ENCODE assay signal across 18 cellular contexts in genomic region chr14:104190396-104191000, GRCh38. TPM values are rescaled to one million over a fixed set of nuclear protein-coding genes. Genes with fewer than 3 reads are reported as not detected.
DNase-seq lines count a peak whose midpoint lies in the region; ATAC-seq and TF ChIP-seq lines count a peak whose summit lies in the region.
"Had no signal": no experiment of that assay in that cellular context is flagged by ENCODE, and none has a peak within 500 bp of the region (broad histone marks: within the 10 kb centered on the region; RNA-seq: fewer than 3 reads in every experiment).

No MANE protein-coding gene starts in this region.

- H3K4ac ChIP-seq in neuronal stem cell (ENCODE audit: low read length), result no peak overlapping the region

- peak overlapping the region; percentile 16 for H3K9ac ChIP-seq in neuronal stem cell (ENCODE audit: low read depth, low read length, poor library complexity)
- H3K9ac ChIP-seq: BLaER1 treated with 17β-estradiol and CSF1 and Interleukin-3, amounts not matched to agents 10 nM and 100 nM had no signal

- H2AK5ac ChIP-seq in neuronal stem cell (ENCODE audit: low read depth, low read length), result peak overlapping the region; percentile 97

- DNase-seq in GM13977 (ENCODE audit: low spot score), result peak; percentile 16
- DNase-seq in neuronal stem cell (ENCODE audit: low spot score), result no peak
- no peak for DNase-seq in MG63
- DNase-seq in activated CD4-positive, alpha-beta T cell treated with anti-CD3 and anti-CD28 coated beads for 1 hour, result no peak
- DNase-seq: AML-193; Caco-2; Calu3; CD4-positive, alpha-beta T cell; CD8-positive, alpha-beta T cell; DMS79 treated with DMSO at 0.1 percent for 48 hours; GF-D8 had no signal

- H3K79me1 ChIP-seq in neuronal stem cell (ENCODE audit: low read depth, low read length), result peaks cover 3% of the 10 kb centered on the region

- no peak for ATAC-seq in HG03378 (IDR thresholded peaks at IDR 0.05; ENCODE audit: unreplicated experiment)
- no peak for ATAC-seq in GM21619 (IDR thresholded peaks at IDR 0.05; ENCODE audit: unreplicated experiment)
- ATAC-seq: A549; CD8-positive, alpha-beta T cell had no signal

- H3K27me3 ChIP-seq in neuronal stem cell (ENCODE audit: control insufficient read depth in 3 of 3, insufficient read depth in 3 of 3, low read depth in 1 of 3, low read length in 3 of 3) (peaks cover 0 to 54% (median 0%) of the 10 kb centered on the region in 3 experiments), MG63 (no peaks in the 10 kb centered on the region)
- H3K27me3 ChIP-seq: BLaER1 treated with 17β-estradiol and CSF1 and Interleukin-3, amounts not matched to agents 10 nM and 100 nM had no signal

- H2BK12ac ChIP-seq in neuronal stem cell (ENCODE audit: low read length), result peak overlapping the region; percentile 41

- H2BK120ac ChIP-seq in neuronal stem cell (ENCODE audit: low read depth, low read length), result no peak overlapping the region

- no peaks in the 10 kb centered on the region for H3K36me3 ChIP-seq in HEK293 (ENCODE audit: control insufficient read depth in 2 of 2, insufficient read depth in 1 of 2, low read length in 2 of 2)
- no peaks in the 10 kb centered on the region for H3K36me3 ChIP-seq in neuronal stem cell (replicated peaks in 1 of 2; ENCODE audit: control insufficient read depth in 2 of 2, insufficient read depth in 2 of 2, low read length in 2 of 2)
- H3K36me3 ChIP-seq in MG63, result no peaks in the 10 kb centered on the region
- H3K36me3 ChIP-seq: BLaER1 treated with 17β-estradiol and CSF1 and Interleukin-3, amounts not matched to agents 10 nM and 100 nM had no signal

- H3K27ac ChIP-seq in HEK293 (ENCODE audit: extremely low read depth, low read depth, low read length), result no peak overlapping the region
- no peak overlapping the region for H3K27ac ChIP-seq in neuronal stem cell (replicated peaks; ENCODE audit: low read length)
- H3K27ac ChIP-seq: A549; BLaER1 treated with 17β-estradiol and CSF1 and Interleukin-3, amounts not matched to agents 10 nM and 100 nM; C4-2B had no signal

- H4K91ac ChIP-seq in neuronal stem cell (ENCODE audit: low read depth, low read length, poor library complexity), result no peak overlapping the region

- H3K4me1 ChIP-seq in HEK293 (ENCODE audit: control insufficient read depth, insufficient read depth, low read length) (no peaks in the 10 kb centered on the region), neuronal stem cell (ENCODE audit: control insufficient read depth in 2 of 2, insufficient read depth in 1 of 2, low read depth in 1 of 2, low read length in 2 of 2) (peaks cover 0 to 4% of the 10 kb centered on the region in 2 donors)
- H3K4me1 ChIP-seq: A549, Caco-2 had no signal

- no CpG with 5 or more reads among the region's 12 CpGs for WGBS in neuronal stem cell (ENCODE audit: extremely low coverage in 2 of 2, insufficient read length in 2 of 2, insufficient replicate concordance in 1 of 2), 2 donors

- H3K4me2 ChIP-seq in neuronal stem cell (ENCODE audit: insufficient read depth, low read length, poor library complexity, severe bottlenecking), result no peak overlapping the region
- H3K4me2 ChIP-seq: A549; BLaER1 treated with 17β-estradiol and CSF1 and Interleukin-3, amounts not matched to agents 10 nM and 100 nM had no signal

- in situ Hi-C loops in GM13977 (cut with MboI; ENCODE audit: low pct_unique_long_range_greater_than_20kb, low sequenced_read_pairs, unreplicated experiment), result no loop called here

- H3K9me3 ChIP-seq in HEK293 (ENCODE audit: control insufficient read depth, insufficient read depth, low read depth, low read length) (no peaks in the 10 kb centered on the region), neuronal stem cell (replicated peaks in 1 of 2; ENCODE audit: control insufficient read depth in 2 of 2, insufficient read depth in 1 of 2, low read depth in 1 of 2, low read length in 2 of 2) (peaks cover 0 to 4% of the 10 kb centered on the region in 2 donors), MG63 (no peaks in the 10 kb centered on the region)
- H3K9me3 ChIP-seq: A549; BLaER1 treated with 17β-estradiol and CSF1 and Interleukin-3, amounts not matched to agents 10 nM and 100 nM; Caco-2 had no signal

- H3K4me3 ChIP-seq in HEK293 (ENCODE audit: low read depth, low read length) (no peak overlapping the region), neuronal stem cell (ENCODE audit: low read length in 2 of 2) (no peak overlapping the region), MG63 (no peak overlapping the region)
- H3K4me3 ChIP-seq: A549; BLaER1 treated with 17β-estradiol and CSF1 and Interleukin-3, amounts not matched to agents 10 nM and 100 nM had no signal

- H2BK5ac ChIP-seq in neuronal stem cell (ENCODE audit: low read length), result no peak overlapping the region

- H2AFZ ChIP-seq in neuronal stem cell (ENCODE audit: low read length), result no peak overlapping the region

- peak overlapping the region; percentile 81 for H2BK15ac ChIP-seq in neuronal stem cell (ENCODE audit: low read length)

- H3K14ac ChIP-seq in neuronal stem cell (ENCODE audit: low read length), result peak overlapping the region; percentile 21

- CTCF ChIA-PET in HEK293 (lab: Yijun Ruan, JAX), result no interaction called here

- POLR2A ChIA-PET in HEK293 (lab: Yijun Ruan, JAX), result no interaction called here

- no peak for TF ChIP-seq CTCF in GM13977 (IDR thresholded peaks at IDR 0.05; ENCODE audit: extremely low read depth, insufficient read depth, missing control alignments)
- no peak for TF ChIP-seq CTCF in HEK293 (tag by site-specific recombination; IDR thresholded peaks at IDR 0.05)

- peak overlapping the region; percentile 85 for H3K18ac ChIP-seq in neuronal stem cell (ENCODE audit: low read length)

- H3K23ac ChIP-seq in neuronal stem cell (ENCODE audit: low read depth, low read length, poor library complexity), result no peak overlapping the region

- H4K8ac ChIP-seq in neuronal stem cell (ENCODE audit: low read depth, low read length), result no peak overlapping the region

TF ChIP-seq in HEK293, 187 proteins besides CTCF, POLR2A, EP300 and RAD21 (continues in another document):
- TF ChIP-seq ZNF747 (tag by site-specific recombination; IDR thresholded peaks at IDR 0.05), result no peak
- no peak for TF ChIP-seq ZNF433 (tag by site-specific recombination; IDR thresholded peaks at IDR 0.05; ENCODE audit: low read depth)
- TF ChIP-seq OVOL3 (tag by site-specific recombination; IDR thresholded peaks at IDR 0.05), result no peak
- no peak for TF ChIP-seq HOXA7 (CRISPR knock-in tag; IDR thresholded peaks at IDR 0.05; ENCODE audit: borderline replicate concordance)
- TF ChIP-seq ZNF791 (tag by site-specific recombination; IDR thresholded peaks at IDR 0.05), result no peak
- TF ChIP-seq ZNF514 (tag by site-specific recombination; IDR thresholded peaks at IDR 0.05), result no peak
- TF ChIP-seq ZNF623 (tag by site-specific recombination; IDR thresholded peaks at IDR 0.05), result no peak
- TF ChIP-seq EGR2 (tag by site-specific recombination; IDR thresholded peaks at IDR 0.05; ENCODE audit: low read depth), result peak; percentile 30; the same call in 1 of the 2 replicates
- TF ChIP-seq ZFP37 (tag by site-specific recombination; IDR thresholded peaks at IDR 0.05), result no peak
- 0 out of 2 replicates have a peak, but pooled peaks have one; percentile 21 for TF ChIP-seq ZNF600 (tag by site-specific recombination; IDR thresholded peaks at IDR 0.05)
- no peak for TF ChIP-seq REST (tag by site-specific recombination; IDR thresholded peaks at IDR 0.05)
- TF ChIP-seq ZBTB21 (tag by site-specific recombination; IDR thresholded peaks at IDR 0.05), result no peak
- TF ChIP-seq ZNF24 (tag by site-specific recombination; IDR thresholded peaks at IDR 0.05), result no peak
- TF ChIP-seq ZNF692 (tag by site-specific recombination; IDR thresholded peaks at IDR 0.05), result peak; percentile 59; the same call in 1 of the 2 replicates

RNA-seq across cellular contexts. Expression of gene KIF26A, which starts 52.1 kb away (rescaled TPM):
- 14.6 TPM for polyA plus RNA-seq in neuronal stem cell (2013, experiment 1 of 2)
- polyA plus RNA-seq in neuronal stem cell (2013, experiment 2 of 2), result 14.0 TPM
- 0.92 and 1.1 TPM in 2 replicates for total RNA-seq in MG63 (2014; rRNA removed; shearing (Covaris generic); ENCODE audit: low replicate concordance)
- total RNA-seq: B cell had no signal
